ENCODE assay signal across 10 cellular contexts in the genomic region with DNA sequence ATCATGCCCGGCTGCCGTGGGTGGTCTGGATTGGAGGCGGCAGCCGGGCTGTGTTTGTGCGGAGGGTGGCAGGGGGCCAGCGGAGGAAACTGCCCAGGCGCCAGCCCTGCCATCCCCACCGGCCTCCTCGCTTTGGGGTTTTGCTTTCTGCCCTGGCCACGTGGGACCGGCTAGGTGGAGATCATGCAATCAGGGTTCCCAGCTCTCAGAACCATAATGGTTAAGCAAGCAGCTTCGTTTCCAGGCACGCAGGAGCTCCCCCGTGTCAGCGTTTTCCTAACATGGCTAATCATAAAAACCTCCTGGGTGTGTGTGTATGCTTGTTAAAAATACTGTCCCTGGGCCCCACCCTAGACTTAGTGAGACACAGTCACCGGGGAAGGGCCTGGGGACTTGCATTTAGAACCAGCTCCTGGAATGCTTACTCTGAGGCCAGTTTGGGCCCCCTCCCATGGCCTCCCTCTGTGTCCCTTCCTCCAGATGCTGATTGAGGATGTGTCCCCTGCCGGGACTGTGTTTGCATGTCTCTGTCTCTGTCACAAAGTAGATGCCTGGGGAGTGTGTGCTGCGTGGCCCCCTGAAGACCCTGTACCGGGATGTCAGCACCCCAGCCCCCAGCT.
DNase-seq lines count a peak whose midpoint lies in the region; ATAC-seq and TF ChIP-seq lines count a peak whose summit lies in the region.
"Had no signal": no experiment of that assay in that cellular context is flagged by ENCODE, and none has a peak within 500 bp of the region (broad histone marks: within the 10 kb centered on the region; RNA-seq: fewer than 3 reads in every experiment).

No MANE protein-coding gene starts in this region.

- H3K27ac ChIP-seq in Panc1 (ENCODE audit: low read length) (no peak overlapping the region), muscle layer of duodenum (ENCODE audit: low read length) (peak overlapping the region; percentile 72), vagina (peak overlapping the region; percentile 65)

- POLR2A ChIA-PET in Panc1 (lab: Charles Lee): no interaction called here

- in situ Hi-C loops in Panc1 (cut with HindIII; ENCODE audit: low pct_unique_long_range_greater_than_20kb, low sequenced_read_pairs): no loop called here

- ATAC-seq in Panc1 (peak; percentile 26; the same call in 1 of the 2 replicates), HG03439 (IDR thresholded peaks at IDR 0.05; ENCODE audit: unreplicated experiment) (no peak), HG02981 (IDR thresholded peaks at IDR 0.05; ENCODE audit: unreplicated experiment) (no peak)
- ATAC-seq in stimulated activated naive CD8-positive, alpha-beta T cell treated with anti-CD3 and anti-CD28 coated beads, Interleukin-15, amount 100 ng/mL, for 72 hours: no peak
- ATAC-seq: stimulated activated effector memory CD8-positive, alpha-beta T cell treated with anti-CD3 and anti-CD28 coated beads, Interleukin-12 subunit alpha, Interleukin-12 subunit beta, amount 100 ng/mL, for 72 hours had no signal

- TF ChIP-seq CTCF in Panc1 (IDR thresholded peaks at IDR 0.05) (no peak), fibroblast of mammary gland (conservative IDR thresholded peaks at IDR 0.05; ENCODE audit: control insufficient read depth, insufficient read depth, low read depth, low read length) (no peak), vagina (IDR thresholded peaks at IDR 0.05) (no peak)

- no peaks in the 10 kb centered on the region for H3K27me3 Mint-ChIP-seq in stimulated activated naive CD8-positive, alpha-beta T cell treated with anti-CD3 and anti-CD28 coated beads, Interleukin-15, amount 100 ng/mL, for 72 hours
- H3K27me3 Mint-ChIP-seq: activated naive CD4-positive, alpha-beta T cell treated with anti-CD3 and anti-CD28 coated beads, Interleukin-2, amount 50 U/mL, for 24 hours had no signal

- intact Hi-C loops in Panc1 (cut with micrococcal nuclease; ENCODE audit: unreplicated experiment) (no loop called here), vagina (cut with DNase I) (loop anchor here (10.0 kb wide), 1 partner anchor 122 kb away; a partner anchor contains a TSS)

- no TSS peak for BruUV-seq in Panc1 (replicated peaks; lab: Mats Ljungman, UMichigan)

- H3K4me3 ChIP-seq in Panc1 (ENCODE audit: low read depth in 2 of 2, low read length in 2 of 2): no peak overlapping the region
- peak overlapping the region; percentile 15 for H3K4me3 ChIP-seq in fibroblast of mammary gland (ENCODE audit: control insufficient read depth, low read depth, low read length)
- peak overlapping the region; percentile 32 to 39 for H3K4me3 ChIP-seq in muscle layer of duodenum (ENCODE audit: low read depth in 1 of 2, low read length in 2 of 2)
- peak overlapping the region; percentile 38 to 39 for H3K4me3 ChIP-seq in vagina

- H3K36me3 ChIP-seq in Panc1 (ENCODE audit: control insufficient read depth, insufficient read depth, low read length) (no peaks in the 10 kb centered on the region), muscle layer of duodenum (ENCODE audit: control insufficient read depth in 1 of 2, insufficient read depth in 2 of 2, low read length in 2 of 2) (no peaks in the 10 kb centered on the region), vagina (no peaks in the 10 kb centered on the region)

- peaks cover 32% of the 10 kb centered on the region for H3K4me1 Mint-ChIP-seq in stimulated activated naive CD8-positive, alpha-beta T cell treated with anti-CD3 and anti-CD28 coated beads, Interleukin-15, amount 100 ng/mL, for 72 hours

- CTCF ChIA-PET in Panc1 (lab: Charles Lee): interaction anchor here (0.7 kb wide), 1 partner anchor 157 kb away, joined by 4 read pairs; no protein-coding TSS in a partner anchor

- DNase-seq in Panc1 (ENCODE audit: low read depth, low spot score) (no peak), fibroblast of mammary gland (ENCODE audit: low read depth) (peak; percentile 34), vagina (ENCODE audit: extremely low spot score in 2 of 2) (no peak)
- no peak for DNase-seq in stimulated activated naive CD8-positive, alpha-beta T cell treated with anti-CD3 and anti-CD28 coated beads, Interleukin-15, amount 100 ng/mL, for 72 hours
- DNase-seq: NCI-H1436 treated with DMSO at 0.1 percent for 48 hours had no signal

- no peaks in the 10 kb centered on the region for H3K27me3 ChIP-seq in Panc1 (ENCODE audit: control insufficient read depth, insufficient read depth, low read length)
- H3K27me3 ChIP-seq in muscle layer of duodenum (ENCODE audit: low read depth, low read length): no peaks in the 10 kb centered on the region
- no peaks in the 10 kb centered on the region for H3K27me3 ChIP-seq in vagina

- H3K4me3 Mint-ChIP-seq in stimulated activated naive CD8-positive, alpha-beta T cell treated with anti-CD3 and anti-CD28 coated beads, Interleukin-15, amount 100 ng/mL, for 72 hours: no peak overlapping the region
- H3K4me3 Mint-ChIP-seq: activated naive CD4-positive, alpha-beta T cell treated with anti-CD3 and anti-CD28 coated beads, Interleukin-2, amount 50 U/mL, for 24 hours; stimulated activated effector memory CD8-positive, alpha-beta T cell treated with anti-CD3 and anti-CD28 coated beads, Interleukin-12 subunit alpha, Interleukin-12 subunit beta, amount 100 ng/mL, for 72 hours had no signal

- H3K4me1 ChIP-seq in Panc1 (ENCODE audit: control insufficient read depth, insufficient read depth, low read length) (peaks cover 17% of the 10 kb centered on the region), muscle layer of duodenum (ENCODE audit: control insufficient read depth in 1 of 2, insufficient read depth in 2 of 2, low read length in 2 of 2) (peaks cover 18 to 34% of the 10 kb centered on the region in 2 donors), vagina (peaks cover 60% of the 10 kb centered on the region)

- peak overlapping the region in 1 of 2 donors; percentile 63 for H3K27ac Mint-ChIP-seq in stimulated activated naive CD8-positive, alpha-beta T cell treated with anti-CD3 and anti-CD28 coated beads, Interleukin-15, amount 100 ng/mL, for 72 hours
- H3K27ac Mint-ChIP-seq: activated naive CD4-positive, alpha-beta T cell treated with anti-CD3 and anti-CD28 coated beads, Interleukin-2, amount 50 U/mL, for 24 hours; stimulated activated effector memory CD8-positive, alpha-beta T cell treated with anti-CD3 and anti-CD28 coated beads, Interleukin-12 subunit alpha, Interleukin-12 subunit beta, amount 100 ng/mL, for 72 hours had no signal

- TF ChIP-seq POLR2A in vagina (IDR thresholded peaks at IDR 0.05): no peak

- H3K9me3 ChIP-seq in Panc1 (ENCODE audit: control insufficient read depth, insufficient read depth, low read depth, low read length): no peaks in the 10 kb centered on the region
- H3K9me3 ChIP-seq in muscle layer of duodenum (ENCODE audit: control insufficient read depth in 1 of 2, low read length in 2 of 2): no peaks in the 10 kb centered on the region
- no peaks in the 10 kb centered on the region for H3K9me3 ChIP-seq in vagina

- no peaks in the 10 kb centered on the region for H3K9me3 Mint-ChIP-seq in stimulated activated naive CD8-positive, alpha-beta T cell treated with anti-CD3 and anti-CD28 coated beads, Interleukin-15, amount 100 ng/mL, for 72 hours
- H3K9me3 Mint-ChIP-seq: activated naive CD4-positive, alpha-beta T cell treated with anti-CD3 and anti-CD28 coated beads, Interleukin-2, amount 50 U/mL, for 24 hours; stimulated activated effector memory CD8-positive, alpha-beta T cell treated with anti-CD3 and anti-CD28 coated beads, Interleukin-12 subunit alpha, Interleukin-12 subunit beta, amount 100 ng/mL, for 72 hours had no signal

Comparison
In these comparisons a context has a peak if more than half of its experiments do, and no peak if none do; other contexts are left out.
1. H3K4me3 ChIP-seq: peak in fibroblast of mammary gland (single experiment), muscle layer of duodenum (2 of 2) and vagina (2 of 2); none in Panc1 (0 of 2).